ENCODE assay signal across 9 cellular contexts in genomic region chr21:45302082-45303061, GRCh38. TPM values are rescaled to one million over a fixed set of nuclear protein-coding genes. Genes with fewer than 3 reads are reported as not detected.
DNase-seq lines count a peak whose midpoint lies in the region; ATAC-seq, FAIRE-seq and TF ChIP-seq lines count a peak whose summit lies in the region.
"Had no signal": no experiment of that assay in that cellular context is flagged by ENCODE, and none has a peak within 500 bp of the region (broad histone marks: within the 10 kb centered on the region; RNA-seq: fewer than 3 reads in every experiment).

No MANE protein-coding gene starts in this region.

- in situ Hi-C loops in HepG2 (cut with HindIII; ENCODE audit: extremely low pct_ligation_motif_present, low pct_unique_long_range_greater_than_20kb) = no loop called here

- no peak for TF ChIP-seq POLR2A in HepG2 (IDR thresholded peaks at IDR 0.05; ENCODE audit: insufficient read depth in 1 of 2, low read depth in 2 of 2, low read length in 2 of 2)

- no peaks in the 10 kb centered on the region for H3K36me3 ChIP-seq in HepG2 (replicated peaks in 1 of 2; ENCODE audit: control insufficient read depth in 1 of 2, insufficient read depth in 2 of 2, low read length in 2 of 2)

- no peak for TF ChIP-seq RAD21 in HepG2 (CRISPR knock-in tag; IDR thresholded peaks at IDR 0.05)

- FAIRE-seq in HepG2 (lab: Jason Lieb, UNC) = no peak

- no peaks in the 10 kb centered on the region for H4K20me1 ChIP-seq in HepG2 (ENCODE audit: insufficient read depth, low read length)

- H3K9me3 Mint-ChIP-seq in activated naive CD8-positive, alpha-beta T cell treated with anti-CD3 and anti-CD28 coated beads for 36 hours = no peaks in the 10 kb centered on the region
- H3K9me3 Mint-ChIP-seq: activated B cell treated with CpG ODN at 0.5 μM for 24 hours had no signal

- TF ChIP-seq CTCF in HepG2 (CRISPR knock-in tag; IDR thresholded peaks at IDR 0.05) = no peak

- no peak overlapping the region for H3K4me2 ChIP-seq in HepG2 (ENCODE audit: low read depth, low read length)

- H3K36me3 Mint-ChIP-seq in activated naive CD8-positive, alpha-beta T cell treated with anti-CD3 and anti-CD28 coated beads for 36 hours = no peaks in the 10 kb centered on the region

- H3K27me3 ChIP-seq in HepG2 (ENCODE audit: control insufficient read depth in 1 of 2, insufficient read depth in 2 of 2, low read length in 2 of 2) = no peaks in the 10 kb centered on the region

- peak overlapping the region; percentile 80 for H3K27ac Mint-ChIP-seq in activated naive CD8-positive, alpha-beta T cell treated with anti-CD3 and anti-CD28 coated beads for 36 hours
- H3K27ac Mint-ChIP-seq: activated B cell treated with CpG ODN at 0.5 μM for 24 hours had no signal

- no peak overlapping the region for H3K27ac ChIP-seq in HepG2 (ENCODE audit: extremely low read length, insufficient read depth, low read length)

- DNase-seq in T follicular helper cell (ENCODE audit: low read depth) = peak; percentile 63
- peak; percentile 43 for DNase-seq in activated naive CD8-positive, alpha-beta T cell treated with anti-CD3 and anti-CD28 coated beads for 36 hours
- DNase-seq in HepG2 (ENCODE audit: low spot score) = no peak
- peak; percentile 28 for DNase-seq in stimulated activated CD8-positive, alpha-beta memory T cell treated with anti-CD3 and anti-CD28 coated beads, Interleukin-15, amount 100 ng/mL, for 1 hour (ENCODE audit: low read depth)
- DNase-seq in HuH-7 (ENCODE audit: low spot score) = no peak
- no peak for DNase-seq in DMS153 (lab: John Stamatoyannopoulos, UW)
- DNase-seq: activated B cell treated with CpG ODN at 0.5 μM for 24 hours had no signal

- no peak overlapping the region for H3K4me3 Mint-ChIP-seq in activated naive CD8-positive, alpha-beta T cell treated with anti-CD3 and anti-CD28 coated beads for 36 hours
- H3K4me3 Mint-ChIP-seq: activated B cell treated with CpG ODN at 0.5 μM for 24 hours had no signal

- no peak for TF ChIP-seq EP300 in HepG2 (IDR thresholded peaks at IDR 0.05; ENCODE audit: low read depth in 2 of 2, low read length in 2 of 2)
- no peak for TF ChIP-seq EP300 in HepG2 (CRISPR knock-in tag; IDR thresholded peaks at IDR 0.05; ENCODE audit: borderline replicate concordance)

- CTCF ChIA-PET in HepG2 (lab: Yijun Ruan, JAX; ENCODE audit: low intra/inter-chr PET ratio, low total read pairs) = no interaction called here

- ATAC-seq in HepG2 (no peak), GM19452 (IDR thresholded peaks at IDR 0.05; ENCODE audit: unreplicated experiment) (no peak), HG03354 (IDR thresholded peaks at IDR 0.05; ENCODE audit: poor library complexity, severe bottlenecking, unreplicated experiment) (no peak)

- WGBS in HepG2 (ENCODE audit: low lambda C conversion rate) = 94% methylated on average over 14 of the region's 54 CpGs

- no peak overlapping the region for H3K4me3 ChIP-seq in HepG2 (replicated peaks in 1 of 3; ENCODE audit: insufficient read depth in 1 of 3, low read depth in 2 of 3, low read length in 3 of 3)

- BruUV-seq in HepG2 (replicated peaks; lab: Mats Ljungman, UMichigan) = no TSS peak

- no peaks in the 10 kb centered on the region for H3K79me2 ChIP-seq in HepG2 (ENCODE audit: insufficient read depth, low read length)

- peaks cover 5% of the 10 kb centered on the region for H3K4me1 Mint-ChIP-seq in activated naive CD8-positive, alpha-beta T cell treated with anti-CD3 and anti-CD28 coated beads for 36 hours
- H3K4me1 Mint-ChIP-seq: activated B cell treated with CpG ODN at 0.5 μM for 24 hours had no signal

- H3K9ac ChIP-seq in HepG2 (ENCODE audit: insufficient read depth, low read depth, low read length) = no peak overlapping the region

- H3K9me3 ChIP-seq in HepG2 (ENCODE audit: low read length) = no peaks in the 10 kb centered on the region

- intact Hi-C loops in HepG2 (cut with micrococcal nuclease; ENCODE audit: unreplicated experiment) = no loop called here

- H3K4me1 ChIP-seq in HepG2 (ENCODE audit: insufficient read depth, low read length) = peaks cover 43% of the 10 kb centered on the region

- H2AFZ ChIP-seq in HepG2 (ENCODE audit: low read length) = no peak overlapping the region

- H3K27me3 Mint-ChIP-seq in activated naive CD8-positive, alpha-beta T cell treated with anti-CD3 and anti-CD28 coated beads for 36 hours = peaks cover 4% of the 10 kb centered on the region

- POLR2A ChIA-PET in HepG2 (lab: Yijun Ruan, JAX) = no interaction called here

TF ChIP-seq in HepG2, 621 proteins besides CTCF, POLR2A, EP300 and RAD21:
- TF ChIP-seq ZBTB33 (CRISPR knock-in tag; IDR thresholded peaks at IDR 0.05) = 0 out of 2 replicates have a peak, but pooled peaks have one; percentile 7
- no peak for TF ChIP-seq ZNF546 (CRISPR knock-in tag; conservative IDR thresholded peaks at IDR 0.05)

RNA-seq across cellular contexts. Expression of gene POFUT2, which starts 14.7 kb away (rescaled TPM):
- 10 to 100 TPM; 11.6 to 13.3 TPM for total RNA-seq in activated naive CD8-positive, alpha-beta T cell treated with anti-CD3 and anti-CD28 coated beads for 36 hours
- total RNA-seq in HepG2 (2016; rRNA removed; fragmentation: Illumina TruSeq; extraction: Trizol) = 9.8 and 24.0 TPM in 2 replicates
- 2.9 and 4.1 TPM in 2 replicates for total RNA-seq in HepG2 (2016; cell fraction: cytosol; rRNA removed; fragmentation: Illumina TruSeq; extraction: Trizol; ENCODE audit: low read depth)
- 8.5 and 20.1 TPM in 2 replicates for total RNA-seq in HepG2 (2016; cell fraction: insoluble cytoplasmic fraction; rRNA removed; fragmentation: Illumina TruSeq; extraction: Trizol)
- total RNA-seq in HepG2 (2016; cell fraction: membrane; rRNA removed; fragmentation: Illumina TruSeq; extraction: Trizol) = 7.7 and 7.9 TPM in 2 replicates
- 29.0 and 30.4 TPM in 2 replicates for total RNA-seq in HepG2 (2016; cell fraction: nucleus; rRNA removed; fragmentation: Illumina TruSeq; extraction: Trizol)
- 21.7 and 22.8 TPM in 2 replicates for polyA plus RNA-seq in HepG2 (2011; rRNA removed)
- polyA plus RNA-seq in HepG2 (2011; cell fraction: cytosol; rRNA removed) = 14.9 and 16.0 TPM in 2 replicates
- 67.0 and 84.3 TPM in 2 replicates for polyA plus RNA-seq in HepG2 (2011; cell fraction: nucleus; rRNA removed)
- 25.3 and 34.5 TPM in 2 replicates for polyA plus RNA-seq in HepG2 (2012)
- polyA plus RNA-seq in HepG2 (2016; cell fraction: cytosol; fragmentation: Illumina TruSeq; extraction: Trizol; ENCODE audit: low read depth) = 3.3 and 3.7 TPM in 2 replicates
- 7.8 and 10.0 TPM in 2 replicates for polyA plus RNA-seq in HepG2 (2016; cell fraction: insoluble cytoplasmic fraction; fragmentation: Illumina TruSeq; extraction: Trizol; ENCODE audit: low read depth)
- 6.3 and 6.9 TPM in 2 replicates for polyA plus RNA-seq in HepG2 (2016; cell fraction: membrane; fragmentation: Illumina TruSeq; extraction: Trizol; ENCODE audit: low read depth)
- polyA plus RNA-seq in HepG2 (2016; cell fraction: nucleus; fragmentation: Illumina TruSeq; extraction: Trizol; ENCODE audit: insufficient read depth, low read depth) = 66.5 TPM in 2 replicates
- 10.4 and 14.1 TPM in 2 replicates for polyA minus RNA-seq in HepG2 (2011; rRNA and poly(A)+ RNA removed; ENCODE audit: low replicate concordance)
- polyA minus RNA-seq in HepG2 (2011; cell fraction: cytosol; rRNA and poly(A)+ RNA removed) = 8.6 and 9.1 TPM in 2 replicates
- polyA minus RNA-seq in HepG2 (2011; cell fraction: nucleus; rRNA and poly(A)+ RNA removed) = 22.9 and 23.1 TPM in 2 replicates

Comparison
In these comparisons a context has a peak if more than half of its experiments do, and no peak if none do; other contexts are left out.
1. DNase-seq: peak in T follicular helper cell (single experiment), activated naive CD8-positive, alpha-beta T cell treated with anti-CD3 and anti-CD28 coated beads for 36 hours (single experiment) and stimulated activated CD8-positive, alpha-beta memory T cell treated with anti-CD3 and anti-CD28 coated beads, Interleukin-15, amount 100 ng/mL, for 1 hour (single experiment); none in HepG2 (single experiment), HuH-7 (single experiment) and DMS153 (single experiment).